ENCODE assay signal across 1 cellular context in the genomic region with DNA sequence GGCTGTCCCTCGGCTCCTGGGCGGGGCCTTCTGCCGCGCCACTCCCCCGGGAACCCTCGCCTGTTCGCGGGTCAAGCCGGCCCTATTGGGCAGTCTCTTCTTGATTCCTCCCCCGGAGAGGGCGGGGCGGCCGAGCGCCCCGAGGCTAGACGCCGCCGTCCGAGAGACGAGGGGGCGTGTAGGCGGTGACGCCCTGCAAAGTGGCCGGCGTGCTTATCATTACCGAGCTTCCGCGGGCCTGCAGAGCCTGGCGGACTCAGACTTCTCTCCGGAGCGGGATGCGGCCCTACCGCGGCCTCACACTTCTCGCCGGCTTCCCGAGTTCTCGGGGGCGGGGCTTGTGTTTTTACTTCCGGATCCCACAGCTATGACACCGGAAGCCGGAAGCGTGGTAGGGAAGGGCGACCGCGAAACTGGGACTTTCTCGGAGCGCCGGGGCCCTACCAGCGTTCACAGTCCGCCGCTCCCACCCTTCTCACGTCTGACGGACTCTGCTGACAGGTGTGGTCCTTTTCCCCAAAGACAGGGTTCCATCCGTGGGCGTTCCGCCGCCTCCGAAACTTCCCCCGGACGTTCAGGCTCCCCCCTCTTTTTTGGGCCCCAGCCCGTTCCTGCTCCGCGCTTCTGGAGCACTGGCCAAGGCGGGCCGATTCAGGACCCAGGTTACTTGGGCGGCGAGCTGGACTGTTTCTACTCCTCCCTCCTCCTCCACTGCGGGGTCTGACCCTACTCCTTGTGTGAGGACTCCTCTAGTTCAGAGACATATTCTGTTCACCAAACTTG.
TF ChIP-seq lines count a peak whose summit lies in the region.

A gene with protein sequence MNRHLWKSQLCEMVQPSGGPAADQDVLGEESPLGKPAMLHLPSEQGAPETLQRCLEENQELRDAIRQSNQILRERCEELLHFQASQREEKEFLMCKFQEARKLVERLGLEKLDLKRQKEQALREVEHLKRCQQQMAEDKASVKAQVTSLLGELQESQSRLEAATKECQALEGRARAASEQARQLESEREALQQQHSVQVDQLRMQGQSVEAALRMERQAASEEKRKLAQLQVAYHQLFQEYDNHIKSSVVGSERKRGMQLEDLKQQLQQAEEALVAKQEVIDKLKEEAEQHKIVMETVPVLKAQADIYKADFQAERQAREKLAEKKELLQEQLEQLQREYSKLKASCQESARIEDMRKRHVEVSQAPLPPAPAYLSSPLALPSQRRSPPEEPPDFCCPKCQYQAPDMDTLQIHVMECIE (plus strand): TSS at position 376 of the 783 bp plus-strand sequence. CDS start 4,383 bp downstream, outside the sequence.

TF ChIP-seq in IMR-90, 13 proteins besides CTCF, POLR2A, EP300 and RAD21 (continued from another document):
- TF ChIP-seq CHD1 (IDR thresholded peaks at IDR 0.05; ENCODE audit: low read depth, low read length) (no peak), BHLHE40 (IDR thresholded peaks at IDR 0.05; ENCODE audit: low read depth, low read length) (no peak), CEBPB (IDR thresholded peaks at IDR 0.05; ENCODE audit: low read depth, low read length) (no peak), MXI1 (IDR thresholded peaks at IDR 0.05; ENCODE audit: borderline replicate concordance, low read depth, low read length) (no peak), NFE2L2 (IDR thresholded peaks at IDR 0.05; ENCODE audit: low read depth, low read length) (no peak), MAFK (IDR thresholded peaks at IDR 0.05; ENCODE audit: low read depth, low read length) (no peak), MAZ (IDR thresholded peaks at IDR 0.05; ENCODE audit: borderline replicate concordance, low read depth, low read length) (no peak), SMC3 (IDR thresholded peaks at IDR 0.05; ENCODE audit: low read depth, low read length) (no peak), RFX5 (IDR thresholded peaks at IDR 0.05; ENCODE audit: low read depth, low read length) (no peak)
- TF ChIP-seq, protein P1, sequence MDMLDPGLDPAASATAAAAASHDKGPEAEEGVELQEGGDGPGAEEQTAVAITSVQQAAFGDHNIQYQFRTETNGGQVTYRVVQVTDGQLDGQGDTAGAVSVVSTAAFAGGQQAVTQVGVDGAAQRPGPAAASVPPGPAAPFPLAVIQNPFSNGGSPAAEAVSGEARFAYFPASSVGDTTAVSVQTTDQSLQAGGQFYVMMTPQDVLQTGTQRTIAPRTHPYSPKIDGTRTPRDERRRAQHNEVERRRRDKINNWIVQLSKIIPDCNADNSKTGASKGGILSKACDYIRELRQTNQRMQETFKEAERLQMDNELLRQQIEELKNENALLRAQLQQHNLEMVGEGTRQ (IDR thresholded peaks at IDR 0.05; ENCODE audit: low read depth, low read length) = no peak
